8 cellular contexts compared by ENCODE assay signal in the genomic region with DNA sequence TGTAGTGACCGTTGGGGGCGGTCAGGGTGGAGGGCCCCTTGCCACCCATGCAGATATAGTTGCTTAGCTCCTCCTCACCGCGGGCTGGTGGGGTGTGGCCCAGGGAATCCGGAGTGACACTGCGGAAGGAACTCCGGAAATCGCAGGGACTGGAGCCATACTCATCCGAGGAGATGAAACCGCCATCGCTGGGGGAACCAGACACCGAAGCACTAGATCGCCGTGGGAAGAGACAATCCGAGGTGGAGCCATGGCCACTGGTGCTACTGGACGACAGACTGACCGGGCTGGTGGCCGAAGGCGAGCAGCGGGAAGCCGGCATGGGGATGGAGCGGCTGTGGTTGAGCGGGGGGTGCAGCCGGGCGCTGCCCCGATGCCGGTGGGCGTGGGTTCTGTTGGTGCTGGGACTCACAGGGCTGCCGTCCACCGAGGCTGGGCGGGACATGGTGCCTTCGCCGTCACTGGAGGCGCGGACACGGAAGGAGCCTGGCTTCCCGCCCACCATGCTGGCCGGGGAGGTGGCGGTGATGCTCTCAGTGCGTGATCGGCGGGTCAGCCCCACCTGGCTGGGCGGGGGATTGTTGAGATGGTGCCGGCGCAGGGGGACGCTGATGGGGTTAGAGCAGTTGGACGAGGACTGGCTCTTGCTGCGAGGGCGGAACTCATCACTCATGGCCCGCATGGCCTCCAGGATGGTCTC. TPM values are rescaled to one million over a fixed set of nuclear protein-coding genes. Genes with fewer than 3 reads are reported as not detected.
DNase-seq lines count a peak whose midpoint lies in the region; ATAC-seq, FAIRE-seq and TF ChIP-seq lines count a peak whose summit lies in the region.

No MANE protein-coding gene starts in this region.

- peaks cover 25% of the 10 kb centered on the region for H3K4me1 ChIP-seq in CD4-positive, alpha-beta memory T cell (ENCODE audit: insufficient read depth, low read length)
- H3K4me1 ChIP-seq in trophoblast cell (ENCODE audit: control insufficient read depth in 1 of 2, insufficient read depth in 2 of 2, low read length in 2 of 2) (peaks cover 40 to 44% of the 10 kb centered on the region in 2 experiments), small intestine (ENCODE audit: control insufficient read depth in 2 of 2, insufficient read depth in 1 of 2, low read depth in 1 of 2, low read length in 1 of 2) (peaks cover 0 to 3% of the 10 kb centered on the region in 2 donors)

- no peak overlapping the region for H4K91ac ChIP-seq in trophoblast cell (ENCODE audit: low read depth, low read length)

- H3K27me3 ChIP-seq in CD4-positive, alpha-beta memory T cell (ENCODE audit: insufficient read depth, low read length): no peaks in the 10 kb centered on the region
- H3K27me3 ChIP-seq in trophoblast cell (ENCODE audit: insufficient read depth, low read length) (no peaks in the 10 kb centered on the region), small intestine (ENCODE audit: control insufficient read depth in 2 of 2, insufficient read depth in 2 of 2, low read length in 2 of 2) (no peaks in the 10 kb centered on the region)

- POLR2A ChIA-PET in CD4-positive, alpha-beta memory T cell (lab: Charles Lee; ENCODE audit: partially characterized antibody): interaction anchor here (1.5 to 2.2 kb wide), 2 partner anchors 38 kb away, joined by 7 to 22 read pairs; a partner anchor contains a TSS

- H4K12ac ChIP-seq in trophoblast cell (ENCODE audit: low read depth, low read length): no peak overlapping the region

- no peak for ATAC-seq in GM19035 (IDR thresholded peaks at IDR 0.05; ENCODE audit: unreplicated experiment)

- H3K36me3 Mint-ChIP-seq in CD4-positive, alpha-beta memory T cell: no peaks in the 10 kb centered on the region
- H3K36me3 Mint-ChIP-seq in endothelial cell (ENCODE audit: low read depth, unreplicated experiment): no peaks in the 10 kb centered on the region

- H4K8ac ChIP-seq in trophoblast cell (ENCODE audit: low read depth, low read length): no peak overlapping the region

- peak overlapping the region; percentile 25 for H3K18ac ChIP-seq in trophoblast cell (ENCODE audit: low read length)

- H3K79me1 ChIP-seq in trophoblast cell (ENCODE audit: low read length): peaks cover 22% of the 10 kb centered on the region

- TF ChIP-seq CTCF in fibroblast of villous mesenchyme (IDR thresholded peaks at IDR 0.05; ENCODE audit: insufficient read depth, low read depth, low read length) (no peak), endothelial cell (IDR thresholded peaks at IDR 0.05; ENCODE audit: unreplicated experiment) (no peak)

- no peak overlapping the region for H3K27ac ChIP-seq in CD4-positive, alpha-beta memory T cell (ENCODE audit: low read depth, low read length)
- H3K27ac ChIP-seq in trophoblast cell (ENCODE audit: low read depth, low read length): no peak overlapping the region
- peak overlapping the region in 1 of 2 donors; percentile 59 for H3K27ac ChIP-seq in small intestine (ENCODE audit: low read depth in 1 of 2, low read length in 1 of 2)

- peak overlapping the region; percentile 54 for H3K4ac ChIP-seq in trophoblast cell (ENCODE audit: low read depth, low read length)

- no peak overlapping the region for H2AFZ ChIP-seq in trophoblast cell (ENCODE audit: insufficient read depth, low read length, poor library complexity)

- CTCF ChIA-PET in CD4-positive, alpha-beta memory T cell (lab: Charles Lee; ENCODE audit: partially characterized antibody): interaction anchor here (0.7 to 6.3 kb wide), 11 partner anchors 9 to 907 kb away, joined by 3 to 59 read pairs (median 5); a partner anchor contains a TSS

- H3K79me2 ChIP-seq in trophoblast cell (ENCODE audit: control insufficient read depth, insufficient read depth, low read length, poor library complexity): peaks cover 40% of the 10 kb centered on the region

- no peak overlapping the region for H2BK120ac ChIP-seq in trophoblast cell (ENCODE audit: insufficient read depth, low read length, poor library complexity)

- no peak overlapping the region for H3K14ac ChIP-seq in trophoblast cell (ENCODE audit: low read length)

- peak overlapping the region; percentile 8 for H2AK5ac ChIP-seq in trophoblast cell (ENCODE audit: low read length)

- peak in 1 of 5 donors; percentile 37 for DNase-seq in CD4-positive, alpha-beta memory T cell
- peak; percentile 30 for DNase-seq in SIG-M5 (lab: John Stamatoyannopoulos, UW)
- peak; percentile 67 for DNase-seq in fibroblast of villous mesenchyme (ENCODE audit: low read depth)
- no peak for DNase-seq in trophoblast cell
- DNase-seq in small intestine: no peak
- DNase-seq in endothelial cell (ENCODE audit: low spot score): no peak
- no peak for DNase-seq in NCI-H748 treated with DMSO at 0.1 percent for 48 hours (lab: John Stamatoyannopoulos, UW)

- no peak overlapping the region for H3K9ac ChIP-seq in trophoblast cell (ENCODE audit: low read length)

- intact Hi-C loops in CD4-positive, alpha-beta memory T cell (cut with micrococcal nuclease): no loop called here

- H3K4me2 ChIP-seq in trophoblast cell (ENCODE audit: low read length): peak overlapping the region; percentile 88

- H3K9me3 Mint-ChIP-seq in CD4-positive, alpha-beta memory T cell: no peaks in the 10 kb centered on the region
- H3K9me3 Mint-ChIP-seq in endothelial cell (ENCODE audit: unreplicated experiment): no peaks in the 10 kb centered on the region

- H3K9me3 ChIP-seq in CD4-positive, alpha-beta memory T cell (ENCODE audit: control insufficient read depth in 1 of 2, low read length in 2 of 2): no peaks in the 10 kb centered on the region
- peaks cover 4% of the 10 kb centered on the region for H3K9me3 ChIP-seq in trophoblast cell (ENCODE audit: insufficient read depth, low read depth, low read length)
- no peaks in the 10 kb centered on the region for H3K9me3 ChIP-seq in small intestine (ENCODE audit: control insufficient read depth, low read depth)

- H3K27me3 Mint-ChIP-seq in CD4-positive, alpha-beta memory T cell: peaks cover 0 to 7% of the 10 kb centered on the region in 2 donors
- H3K27me3 Mint-ChIP-seq in endothelial cell (ENCODE audit: unreplicated experiment): peaks cover 11% of the 10 kb centered on the region

- FAIRE-seq in small intestine (lab: Jason Lieb, UNC): no peak

- H3K23ac ChIP-seq in trophoblast cell (ENCODE audit: low read length): no peak overlapping the region

- no CpG with 5 or more reads among the region's 50 CpGs for WGBS in trophoblast cell (ENCODE audit: extremely low coverage, insufficient coverage, insufficient read length)
- WGBS in small intestine, 3 donors: 82 to 96% (median 90%) methylated on average over 42 to 50 of the region's 50 CpGs

- H3K4me1 Mint-ChIP-seq in CD4-positive, alpha-beta memory T cell: peaks cover 18 to 45% (median 33%) of the 10 kb centered on the region in 4 donors
- peaks cover 5% of the 10 kb centered on the region for H3K4me1 Mint-ChIP-seq in endothelial cell (ENCODE audit: unreplicated experiment)

- peak overlapping the region in 2 of 7 donors; percentile 36 to 84 for H3K27ac Mint-ChIP-seq in CD4-positive, alpha-beta memory T cell
- H3K27ac Mint-ChIP-seq in endothelial cell (ENCODE audit: unreplicated experiment): no peak overlapping the region

- no peak overlapping the region for H3K4me3 ChIP-seq in CD4-positive, alpha-beta memory T cell (ENCODE audit: low read length in 2 of 2)
- H3K4me3 ChIP-seq in fibroblast of villous mesenchyme (ENCODE audit: low read depth, low read length) (peak overlapping the region; percentile 70), trophoblast cell (ENCODE audit: low read depth, low read length) (peak overlapping the region; percentile 94), small intestine (ENCODE audit: low read depth in 1 of 2, low read length in 2 of 2) (peak overlapping the region in 1 of 2 donors; percentile 71)

- no peak overlapping the region for H2BK5ac ChIP-seq in trophoblast cell (ENCODE audit: low read depth, low read length, poor library complexity)

- H2BK12ac ChIP-seq in trophoblast cell (ENCODE audit: low read length): no peak overlapping the region

- H3K36me3 ChIP-seq in CD4-positive, alpha-beta memory T cell (ENCODE audit: insufficient read depth, low read length): no peaks in the 10 kb centered on the region
- H3K36me3 ChIP-seq in trophoblast cell (ENCODE audit: control insufficient read depth in 1 of 2, insufficient read depth in 2 of 2, low read length in 2 of 2) (peaks cover 29% of the 10 kb centered on the region in 2 experiments), small intestine (ENCODE audit: control insufficient read depth in 2 of 2, insufficient read depth in 2 of 2, low read length in 2 of 2) (no peaks in the 10 kb centered on the region)

- peak overlapping the region in 5 of 8 donors; percentile 43 to 90 (median 64) for H3K4me3 Mint-ChIP-seq in CD4-positive, alpha-beta memory T cell
- H3K4me3 Mint-ChIP-seq in endothelial cell (ENCODE audit: unreplicated experiment): no peak overlapping the region

RNA-seq across cellular contexts. Expression of a gene that starts 2.2 kb away (rescaled TPM):
- 1 to 10 TPM; 2.2 to 2.4 TPM for total RNA-seq in CD4-positive, alpha-beta memory T cell
- under 1 TPM; 0.02 to 0.03 TPM for polyA plus RNA-seq in CD4-positive, alpha-beta memory T cell
- total RNA-seq in fibroblast of villous mesenchyme: 33.2 and 33.8 TPM in 2 replicates
- polyA plus RNA-seq in trophoblast cell (2013): 22.0 and 23.0 TPM in 2 replicates
- polyA plus RNA-seq in small intestine: 1 to 10 TPM; 1.6 to 5.6 (median 4.7) TPM
- total RNA-seq in endothelial cell (ENCODE audit: unreplicated experiment): 0.72 TPM

RNA-seq across cellular contexts. Expression of a gene that starts 38.4 kb away (rescaled TPM):
- total RNA-seq in CD4-positive, alpha-beta memory T cell: 10 to 100 TPM; 54.6 to 66.0 TPM
- polyA plus RNA-seq in CD4-positive, alpha-beta memory T cell: 10 to 100 TPM; 15.6 to 26.8 TPM
- total RNA-seq in fibroblast of villous mesenchyme (18.7 and 38.9 TPM in 2 replicates), endothelial cell (ENCODE audit: unreplicated experiment) (21.9 TPM)
- 16.9 and 17.3 TPM in 2 replicates for polyA plus RNA-seq in trophoblast cell (2013)
- polyA plus RNA-seq in small intestine: 10 to 100 TPM in 1 of 3 donors, 1 to 10 TPM in 2; 3.1 to 12.6 (median 4.9) TPM

Comparison
In these comparisons a context has a peak if more than half of its experiments do, and no peak if none do; other contexts are left out.
1. DNase-seq: peak in SIG-M5 (single experiment) and fibroblast of villous mesenchyme (single experiment); none in trophoblast cell (0 of 2), small intestine (single experiment), endothelial cell (single experiment) and NCI-H748 treated with DMSO at 0.1 percent for 48 hours (single experiment).
2. H3K4me3 ChIP-seq: peak in fibroblast of villous mesenchyme (single experiment) and trophoblast cell (single experiment); none in CD4-positive, alpha-beta memory T cell (0 of 2).